13 cellular contexts compared by ENCODE assay signal in genomic region chr10:116753759-116754158, GRCh38. TPM values are rescaled to one million over a fixed set of nuclear protein-coding genes. Genes with fewer than 3 reads are reported as not detected.
DNase-seq lines count a peak whose midpoint lies in the region; TF ChIP-seq lines count a peak whose summit lies in the region.
"Had no signal": no experiment of that assay in that cellular context is flagged by ENCODE, and none has a peak within 500 bp of the region (broad histone marks: within the 10 kb centered on the region; RNA-seq: fewer than 3 reads in every experiment).

No MANE protein-coding gene starts in this region.

- DNase-seq in Daoy (ENCODE audit: low read depth), result peak; percentile 54
- peak; percentile 22 to 46 for DNase-seq in NCI-H187 (lab: John Stamatoyannopoulos, UW)
- DNase-seq in mammary epithelial cell, result peak; percentile 85
- peak; percentile 94 for DNase-seq in renal cortical epithelial cell (ENCODE audit: low read depth)
- DNase-seq in stimulated activated CD4-positive, alpha-beta T cell treated with anti-CD3 and anti-CD28 coated beads, Interleukin-4, amount 100 ng/mL, for 1 hour, result no peak
- no peak for DNase-seq in cortex of kidney (lab: John Stamatoyannopoulos, UW)
- DNase-seq in C1 segment of cervical spinal cord (lab: John Stamatoyannopoulos, UW), result no peak
- DNase-seq: Caco-2, GOT3, mucosa of descending colon, NCI-H510A, retina had no signal

- no peaks in the 10 kb centered on the region for H3K9me3 ChIP-seq in mammary epithelial cell (replicated peaks; ENCODE audit: insufficient read depth, low read length)
- H3K9me3 ChIP-seq: mucosa of descending colon had no signal

- intact Hi-C loops in mammary epithelial cell (cut with micrococcal nuclease), result no loop called here

- 0% methylated on average over 4 of the region's 8 CpGs for WGBS in mammary epithelial cell (ENCODE audit: low coverage, missing lambda C conversion rate)

- no peaks in the 10 kb centered on the region for H3K36me3 ChIP-seq in mammary epithelial cell (ENCODE audit: insufficient read depth, low read length)

- H2AFZ ChIP-seq in mammary epithelial cell (ENCODE audit: low read depth, low read length), result peak overlapping the region; percentile 57

- no peaks in the 10 kb centered on the region for H4K20me1 ChIP-seq in mammary epithelial cell (ENCODE audit: insufficient read depth, low read length)

- no peak overlapping the region for H3K4me2 ChIP-seq in mammary epithelial cell (ENCODE audit: insufficient read depth, low read depth, low read length)

- dilution Hi-C loops in mammary epithelial cell (cut with HindIII; ENCODE audit: low sequenced_read_pairs), result no loop called here

- H3K4me1 ChIP-seq in mammary epithelial cell (ENCODE audit: insufficient read depth, low read length), result peaks cover 31% of the 10 kb centered on the region
- H3K4me1 ChIP-seq: Caco-2 had no signal

- H3K9ac ChIP-seq in mammary epithelial cell (ENCODE audit: insufficient read depth, low read length), result no peak overlapping the region

- no TSS peak for BruUV-seq in mammary epithelial cell (replicated peaks; lab: Mats Ljungman, UMichigan)

- H3K4me3 ChIP-seq in mammary epithelial cell (replicated peaks in 1 of 3; ENCODE audit: insufficient read depth in 1 of 3, low read depth in 2 of 3, low read length in 3 of 3), result no peak overlapping the region
- H3K4me3 ChIP-seq: GM12878, mucosa of descending colon had no signal

- no peaks in the 10 kb centered on the region for H3K79me2 ChIP-seq in mammary epithelial cell (ENCODE audit: insufficient read depth, low read length)

- no peak overlapping the region for H3K27ac ChIP-seq in mammary epithelial cell (ENCODE audit: insufficient read depth, low read depth, low read length)

- H3K27me3 ChIP-seq in mammary epithelial cell (ENCODE audit: insufficient read depth, low read length), result no peaks in the 10 kb centered on the region

- in situ Hi-C loops in mammary epithelial cell (cut with MboI; ENCODE audit: low sequenced_read_pairs in 2 of 2), result no loop called here

- CTCF ChIA-PET in mammary epithelial cell (lab: Charles Lee; ENCODE audit: low non-redundant PET), result no interaction called here

- TF ChIP-seq CTCF in mammary epithelial cell (conservative IDR thresholded peaks at IDR 0.05 in 1 of 2, IDR thresholded peaks at IDR 0.05 in 1 of 2; ENCODE audit: extremely low read depth in 1 of 2, insufficient read depth in 1 of 2, low read depth in 1 of 2, low read length in 2 of 2), result no peak

RNA-seq across cellular contexts. Expression of gene HSPA12A, which starts 11.4 kb away (rescaled TPM):
- 4.9 and 11.0 TPM in 2 replicates for total RNA-seq in Daoy (2014; rRNA removed; shearing (Covaris generic))
- total RNA-seq in mammary epithelial cell (10 to 100 TPM; 10.8 to 10.9 TPM), renal cortical epithelial cell (24.7 and 79.5 TPM in 2 replicates)
- polyA plus RNA-seq in mammary epithelial cell, result 5.9 TPM
- 29.3 TPM for polyA minus RNA-seq in mammary epithelial cell

Comparison
In these comparisons a context has a peak if more than half of its experiments do, and no peak if none do; other contexts are left out.
1. DNase-seq: peak in Daoy (single experiment), NCI-H187 (2 of 2), mammary epithelial cell (single experiment) and renal cortical epithelial cell (single experiment); none in stimulated activated CD4-positive, alpha-beta T cell treated with anti-CD3 and anti-CD28 coated beads, Interleukin-4, amount 100 ng/mL, for 1 hour (single experiment), cortex of kidney (single experiment) and C1 segment of cervical spinal cord (0 of 14).